ENCODE assay signal across 20 cellular contexts in the genomic region with DNA sequence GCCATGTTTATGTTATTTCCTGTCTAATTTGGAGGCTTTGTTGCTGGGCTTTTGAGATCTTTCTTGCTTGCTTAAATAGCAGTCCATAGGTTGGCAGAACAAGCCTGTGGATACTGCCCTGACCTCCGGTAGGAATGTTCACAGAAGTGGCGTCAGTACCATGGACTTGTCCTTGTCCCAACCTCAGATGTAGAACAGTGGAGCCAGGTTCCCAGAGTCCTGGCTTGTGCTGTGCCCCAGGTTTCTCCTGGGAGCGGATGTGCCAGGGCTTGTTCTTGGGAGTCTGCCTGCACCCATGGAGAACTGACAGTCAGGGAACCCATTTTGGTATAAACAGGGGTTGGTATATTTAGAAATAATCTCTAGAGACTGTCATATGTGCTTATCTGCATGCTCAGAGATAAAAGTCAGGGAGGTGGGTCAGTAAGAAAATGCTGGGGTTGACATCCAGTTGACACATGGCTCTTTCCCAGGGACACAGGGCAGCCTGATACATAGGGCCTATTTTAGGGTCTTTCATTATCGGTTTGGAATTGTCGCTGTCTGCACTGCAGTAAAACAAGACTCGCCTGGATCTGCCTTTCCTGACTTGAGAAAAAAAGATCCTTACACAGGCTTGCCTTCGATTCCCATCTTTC. TPM values are rescaled to one million over a fixed set of nuclear protein-coding genes. Genes with fewer than 3 reads are reported as not detected.
DNase-seq lines count a peak whose midpoint lies in the region; ATAC-seq, FAIRE-seq and TF ChIP-seq lines count a peak whose summit lies in the region.
"Had no signal": no experiment of that assay in that cellular context is flagged by ENCODE, and none has a peak within 500 bp of the region (broad histone marks: within the 10 kb centered on the region; RNA-seq: fewer than 3 reads in every experiment).

No MANE protein-coding gene starts in this region.

- intact Hi-C loops in esophagus muscularis mucosa (cut with DNase I): no loop called here
- intact Hi-C loops in sciatic nerve (cut with DNase I): no loop called here
- intact Hi-C loops in adrenal gland (cut with DNase I): no loop called here

- TF ChIP-seq CTCF in esophagus muscularis mucosa (IDR thresholded peaks at IDR 0.05) (no peak), keratinocyte (optimal IDR thresholded peaks at IDR 0.05 in 1 of 3, IDR thresholded peaks at IDR 0.05 in 1 of 3, conservative IDR thresholded peaks at IDR 0.05 in 1 of 3; ENCODE audit: extremely low read depth in 1 of 3, insufficient read depth in 2 of 3, low read length in 3 of 3) (no peak), adrenal gland (IDR thresholded peaks at IDR 0.05) (no peak)

- dilution Hi-C loops in keratinocyte (cut with MboI; ENCODE audit: extremely low pct_ligation_motif_present, low sequenced_read_pairs): no loop called here

- 52% methylated on average over 7 of the region's 7 CpGs for WGBS in esophagus muscularis mucosa
- 44 to 65% (median 60%) methylated on average over 6 to 7 of the region's 7 CpGs for WGBS in adrenal gland, 4 donors

- peak; percentile 83 for TF ChIP-seq EP300 in esophagus muscularis mucosa (IDR thresholded peaks at IDR 0.05)

- DNase-seq in esophagus muscularis mucosa (ENCODE audit: extremely low spot score) (no peak), keratinocyte (ENCODE audit: low read depth, low spot score) (no peak), sciatic nerve (ENCODE audit: low spot score) (no peak), SKM-1 treated with dmso at 0.1 percent for 144 hours (lab: John Stamatoyannopoulos, UW; ENCODE audit: unreplicated experiment) (no peak), HCEC 1CT (no peak), adrenal gland (no peak)
- DNase-seq: activated CD4-positive, alpha-beta T cell treated with anti-CD3 and anti-CD28 coated beads, Interleukin-2, amount 10 ng/mL, durations not matched to agents 24 days and 14 days; activated T-cell treated with anti-CD3 and anti-CD28 coated beads for 4 hours; CD8-positive, alpha-beta T cell; effector memory CD8-positive, alpha-beta T cell; EL; foreskin keratinocyte; NCI-H1105 treated with DMSO at 0.1 percent for 48 hours; stimulated activated CD4-positive, alpha-beta T cell treated with anti-CD3 and anti-CD28 coated beads, Interleukin-4, amount 100 ng/mL, for 4 hours had no signal

- peaks cover 17% of the 10 kb centered on the region for H3K9me3 ChIP-seq in BLaER1
- H3K9me3 ChIP-seq in esophagus muscularis mucosa: peaks cover 0 to 8% (median under 1%) of the 10 kb centered on the region in 4 donors
- H3K9me3 ChIP-seq in keratinocyte (ENCODE audit: control insufficient read depth, low read depth, low read length): no peaks in the 10 kb centered on the region
- no peaks in the 10 kb centered on the region for H3K9me3 ChIP-seq in adrenal gland (replicated peaks in 1 of 3)

- TF ChIP-seq POLR2A in esophagus muscularis mucosa (IDR thresholded peaks at IDR 0.05; ENCODE audit: low read depth): no peak
- no peak for TF ChIP-seq POLR2A in adrenal gland (IDR thresholded peaks at IDR 0.05)

- no peaks in the 10 kb centered on the region for H4K20me1 ChIP-seq in BLaER1
- H4K20me1 ChIP-seq in keratinocyte (ENCODE audit: control insufficient read depth, extremely low read depth, insufficient read depth, low read length): no peaks in the 10 kb centered on the region

- peak; percentile 13 for FAIRE-seq in keratinocyte (lab: Jason Lieb, UNC)
- FAIRE-seq: bronchial epithelial cell had no signal

- no peak overlapping the region for H3K9ac ChIP-seq in BLaER1
- H3K9ac ChIP-seq in keratinocyte (ENCODE audit: control insufficient read depth, extremely low read depth, insufficient read depth, low read length): no peak overlapping the region
- H3K9ac ChIP-seq: neural progenitor cell had no signal

- H3K27me3 ChIP-seq in BLaER1 (no peaks in the 10 kb centered on the region), esophagus muscularis mucosa (no peaks in the 10 kb centered on the region), keratinocyte (ENCODE audit: control insufficient read depth, extremely low read depth, insufficient read depth, low read length) (no peaks in the 10 kb centered on the region), adrenal gland (no peaks in the 10 kb centered on the region)
- H3K27me3 ChIP-seq: foreskin keratinocyte, neural progenitor cell, tibial nerve had no signal

- H3K79me2 ChIP-seq in keratinocyte (ENCODE audit: control insufficient read depth, insufficient read depth, low read length): no peaks in the 10 kb centered on the region

- no peaks in the 10 kb centered on the region for H3K9me1 ChIP-seq in keratinocyte (ENCODE audit: control insufficient read depth, extremely low read depth, insufficient read depth, low read length)

- ATAC-seq in sciatic nerve: peak; percentile 30
- no peak for ATAC-seq in GM21381 (IDR thresholded peaks at IDR 0.05; ENCODE audit: unreplicated experiment)
- ATAC-seq: CD8-positive, alpha-beta T cell; effector memory CD8-positive, alpha-beta T cell; foreskin keratinocyte had no signal

- H2AFZ ChIP-seq in keratinocyte (ENCODE audit: control insufficient read depth, low read length): peak overlapping the region; percentile 75
- H2AFZ ChIP-seq: neural progenitor cell had no signal

- H3K4me3 ChIP-seq in BLaER1: no peak overlapping the region
- peak overlapping the region in 1 of 4 donors; percentile 23 for H3K4me3 ChIP-seq in esophagus muscularis mucosa
- H3K4me3 ChIP-seq in keratinocyte (ENCODE audit: control insufficient read depth in 2 of 3, extremely low read depth in 1 of 3, insufficient read depth in 2 of 3, low read depth in 1 of 3, low read length in 3 of 3): no peak overlapping the region
- H3K4me3 ChIP-seq in adrenal gland: no peak overlapping the region
- H3K4me3 ChIP-seq: neural progenitor cell, SK-N-MC, tibial nerve had no signal

- no peak overlapping the region for H3K27ac ChIP-seq in BLaER1
- peak overlapping the region; percentile 80 to 88 (median 87) for H3K27ac ChIP-seq in esophagus muscularis mucosa (replicated peaks in 1 of 4)
- no peak overlapping the region for H3K27ac ChIP-seq in keratinocyte (ENCODE audit: control insufficient read depth, insufficient read depth, low read length)
- H3K27ac ChIP-seq in adrenal gland: peak overlapping the region in 2 of 5 donors; percentile 11 to 26
- H3K27ac ChIP-seq: foreskin keratinocyte, neural progenitor cell, SK-N-MC had no signal

- no peaks in the 10 kb centered on the region for H3K36me3 ChIP-seq in BLaER1
- H3K36me3 ChIP-seq in esophagus muscularis mucosa: peaks cover 0 to 4% (median 0%) of the 10 kb centered on the region in 4 donors
- H3K36me3 ChIP-seq in keratinocyte (ENCODE audit: control insufficient read depth in 2 of 2, extremely low read depth in 1 of 2, insufficient read depth in 2 of 2, low read length in 2 of 2): no peaks in the 10 kb centered on the region
- H3K36me3 ChIP-seq in adrenal gland (replicated peaks in 1 of 2): no peaks in the 10 kb centered on the region
- H3K36me3 ChIP-seq: neural progenitor cell, tibial nerve had no signal

- H3K4me2 ChIP-seq in BLaER1 (peak overlapping the region; percentile 9), keratinocyte (ENCODE audit: control insufficient read depth, extremely low read depth, insufficient read depth, low read depth, low read length) (no peak overlapping the region)
- H3K4me2 ChIP-seq: neural progenitor cell had no signal

- peaks cover 6% of the 10 kb centered on the region; the same call in 1 of the 2 replicates for H3K4me1 ChIP-seq in BLaER1
- peaks cover 46 to 65% (median 59%) of the 10 kb centered on the region in 4 donors for H3K4me1 ChIP-seq in esophagus muscularis mucosa
- H3K4me1 ChIP-seq in keratinocyte (ENCODE audit: control insufficient read depth, extremely low read depth, insufficient read depth, low read length): peaks cover 3% of the 10 kb centered on the region
- no peaks in the 10 kb centered on the region for H3K4me1 ChIP-seq in adrenal gland (replicated peaks in 1 of 2)
- H3K4me1 ChIP-seq: foreskin keratinocyte, neural progenitor cell, tibial nerve had no signal

RNA-seq across cellular contexts. Expression of a gene that starts 22.9 kb away (rescaled TPM):
- 100 to 1,000 TPM in 1 of 4 donors, 10 to 100 TPM in 3; 44.1 to 104 (median 49.4) TPM for total RNA-seq in esophagus muscularis mucosa
- polyA plus RNA-seq in keratinocyte: not detected in 3 replicates
- polyA plus RNA-seq in keratinocyte (2011; ENCODE audit: low read depth): not detected
- not detected in 2 replicates for polyA plus RNA-seq in keratinocyte (2011; cell fraction: cytosol; rRNA removed)
- polyA plus RNA-seq in keratinocyte (2011; cell fraction: nucleus; rRNA removed): 0.03 TPM in 1 of 2 replicates, not detected in the other
- not detected in 2 replicates for polyA plus RNA-seq in keratinocyte (2012; ENCODE audit: low replicate concordance)
- polyA minus RNA-seq in keratinocyte: 0.03 TPM in 1 of 3 replicates, not detected in the others
- polyA minus RNA-seq in keratinocyte (2011; cell fraction: cytosol; rRNA and poly(A)+ RNA removed): not detected
- polyA minus RNA-seq in keratinocyte (2011; cell fraction: nucleus; rRNA and poly(A)+ RNA removed): not detected in 2 replicates
- 9.0 TPM for total RNA-seq in sciatic nerve
- total RNA-seq in adrenal gland: 1 to 10 TPM; 2.4 to 5.8 (median 3.7) TPM
- 1 to 10 TPM; 2.0 to 5.4 (median 2.4) TPM for polyA plus RNA-seq in adrenal gland
- total RNA-seq: bronchial epithelial cell, foreskin keratinocyte had no signal
- polyA plus RNA-seq: foreskin keratinocyte had no signal

Comparison
In these comparisons a context has a peak if more than half of its experiments do, and no peak if none do; other contexts are left out.
1. H3K27ac ChIP-seq: peak in esophagus muscularis mucosa (4 of 4); none in BLaER1 (single experiment) and keratinocyte (single experiment).